In the genomic region with DNA sequence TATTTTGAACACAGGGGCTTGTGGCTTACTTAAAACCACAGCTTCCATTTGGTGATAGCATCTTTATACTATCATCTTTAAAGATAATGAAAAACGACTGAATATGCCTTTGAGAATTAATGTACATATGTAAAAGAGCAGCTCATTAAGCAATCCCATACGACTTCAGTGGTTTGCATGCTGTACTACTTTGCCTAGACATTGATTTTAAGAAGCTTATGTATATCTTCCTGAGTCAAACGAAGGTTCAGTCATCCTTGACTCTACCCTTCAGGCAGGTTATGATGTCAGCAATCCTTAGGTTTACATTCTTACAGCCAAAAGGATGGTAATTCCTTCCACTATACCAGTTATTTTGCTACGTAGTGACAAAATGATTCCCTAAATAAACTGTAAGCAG, we compare ENCODE assay signal across 16 cellular contexts. TPM values are rescaled to one million over a fixed set of nuclear protein-coding genes. Genes with fewer than 3 reads are reported as not detected.
DNase-seq lines count a peak whose midpoint lies in the region; ATAC-seq and TF ChIP-seq lines count a peak whose summit lies in the region.
"Had no signal": no experiment of that assay in that cellular context is flagged by ENCODE, and none has a peak within 500 bp of the region (broad histone marks: within the 10 kb centered on the region; RNA-seq: fewer than 3 reads in every experiment).

No MANE protein-coding gene starts in this region.

- H3K27ac ChIP-seq in SK-N-MC, result 0 out of 2 replicates have a peak overlapping the region, but pooled peaks have one; percentile 58

- peaks cover 94% of the 10 kb centered on the region for H3K4me1 Mint-ChIP-seq in activated naive CD4-positive, alpha-beta T cell treated with anti-CD3 and anti-CD28 coated beads, Interleukin-2, amount 10 ng/mL, durations not matched to agents 7 days and 5 days
- peaks cover 96% of the 10 kb centered on the region for H3K4me1 Mint-ChIP-seq in stimulated activated naive CD8-positive, alpha-beta T cell treated with anti-CD3 and anti-CD28 coated beads, Interleukin-15, amount 100 ng/mL, for 72 hours

- no peaks in the 10 kb centered on the region for H3K27me3 Mint-ChIP-seq in activated naive CD4-positive, alpha-beta T cell treated with anti-CD3 and anti-CD28 coated beads, Interleukin-2, amount 10 ng/mL, durations not matched to agents 7 days and 5 days
- H3K27me3 Mint-ChIP-seq in stimulated activated naive CD8-positive, alpha-beta T cell treated with anti-CD3 and anti-CD28 coated beads, Interleukin-15, amount 100 ng/mL, for 72 hours, result no peaks in the 10 kb centered on the region
- H3K27me3 Mint-ChIP-seq: dendritic cell treated with granulocyte-macrophage colony-stimulating factor and Interleukin-4, amounts not matched to agents 40 ng/mL and 50 ng/mL, for 4 days had no signal

- peaks cover 48% of the 10 kb centered on the region for H3K4me1 ChIP-seq in BE2C

- H3K4me3 ChIP-seq in SK-N-MC (peak overlapping the region; percentile 16; the same call in 1 of the 2 replicates), epithelial cell of esophagus (ENCODE audit: low read length) (no peak overlapping the region), MG63 (no peak overlapping the region), BE2C (ENCODE audit: low read depth, low read length) (no peak overlapping the region)

- H3K27ac Mint-ChIP-seq in activated naive CD4-positive, alpha-beta T cell treated with anti-CD3 and anti-CD28 coated beads, Interleukin-2, amount 50 U/mL, for 72 hours, result peak overlapping the region; percentile 57 to 97
- H3K27ac Mint-ChIP-seq in activated naive CD4-positive, alpha-beta T cell treated with anti-CD3 and anti-CD28 coated beads, Interleukin-2, amount 10 ng/mL, durations not matched to agents 7 days and 5 days, result no peak overlapping the region
- H3K27ac Mint-ChIP-seq in stimulated activated naive CD8-positive, alpha-beta T cell treated with anti-CD3 and anti-CD28 coated beads, Interleukin-15, amount 100 ng/mL, for 72 hours, result peak overlapping the region in 1 of 2 donors; percentile 3
- H3K27ac Mint-ChIP-seq: dendritic cell treated with granulocyte-macrophage colony-stimulating factor and Interleukin-4, amounts not matched to agents 40 ng/mL and 50 ng/mL, for 4 days had no signal

- TF ChIP-seq CTCF in epithelial cell of esophagus (IDR thresholded peaks at IDR 0.05; ENCODE audit: insufficient read depth, low read depth, low read length, missing control alignments) (no peak), BE2C (IDR thresholded peaks at IDR 0.05; ENCODE audit: low read depth, low read length) (no peak)

- CTCF ChIA-PET in activated naive CD4-positive, alpha-beta T cell treated with anti-CD3 and anti-CD28 coated beads, Interleukin-2, amount 10 ng/mL, durations not matched to agents 7 days and 5 days (lab: Charles Lee), result interaction anchor here (1.0 kb wide), 1 partner anchor 10 kb away, joined by 3 read pairs; no protein-coding TSS in a partner anchor

- no peak for DNase-seq in activated naive CD4-positive, alpha-beta T cell treated with anti-CD3 and anti-CD28 coated beads, Interleukin-2, amount 50 U/mL, for 72 hours (ENCODE audit: low spot score in 2 of 2)
- no peak for DNase-seq in activated naive CD4-positive, alpha-beta T cell treated with anti-CD3 and anti-CD28 coated beads, Interleukin-2, amount 10 ng/mL, durations not matched to agents 7 days and 5 days
- peak; percentile 50 for DNase-seq in SK-N-MC (ENCODE audit: low read depth, low spot score)
- DNase-seq in epithelial cell of esophagus (ENCODE audit: low read depth), result peak; percentile 54
- no peak for DNase-seq in stimulated activated naive CD8-positive, alpha-beta T cell treated with anti-CD3 and anti-CD28 coated beads, Interleukin-15, amount 100 ng/mL, for 72 hours
- DNase-seq in MG63, result no peak
- DNase-seq in BE2C, result no peak
- DNase-seq: activated CD4-positive, alpha-beta T cell treated with anti-CD3 and anti-CD28 coated beads for 1 hour; activated gamma-delta T cell treated with Interleukin-2 at 50 U/mL for 16 hours; NCI-H1417 treated with DMSO at 0.1 percent for 48 hours; NCI-H510A treated with DMSO at 0.1 percent for 48 hours; Right ventricle myocardium superior; stimulated activated CD4-positive, alpha-beta T cell treated with anti-CD3 and anti-CD28 coated beads, Interleukin-2, amount 100 ng/mL, for 24 hours had no signal

- H3K27me3 ChIP-seq in MG63 (no peaks in the 10 kb centered on the region), BE2C (no peaks in the 10 kb centered on the region)

- H3K9me3 ChIP-seq in SK-N-MC (ENCODE audit: low read depth, low read length) (no peaks in the 10 kb centered on the region), MG63 (no peaks in the 10 kb centered on the region), BE2C (no peaks in the 10 kb centered on the region)

- H3K4me3 Mint-ChIP-seq in activated naive CD4-positive, alpha-beta T cell treated with anti-CD3 and anti-CD28 coated beads, Interleukin-2, amount 10 ng/mL, durations not matched to agents 7 days and 5 days, result no peak overlapping the region
- peak overlapping the region; percentile 85 to 86 for H3K4me3 Mint-ChIP-seq in stimulated activated naive CD8-positive, alpha-beta T cell treated with anti-CD3 and anti-CD28 coated beads, Interleukin-15, amount 100 ng/mL, for 72 hours
- H3K4me3 Mint-ChIP-seq: dendritic cell treated with granulocyte-macrophage colony-stimulating factor and Interleukin-4, amounts not matched to agents 40 ng/mL and 50 ng/mL, for 4 days had no signal

- peak in 1 of 2 donors; percentile 38 for ATAC-seq in activated naive CD4-positive, alpha-beta T cell treated with anti-CD3 and anti-CD28 coated beads, Interleukin-2, amount 50 U/mL, for 72 hours
- ATAC-seq in stimulated activated naive CD8-positive, alpha-beta T cell treated with anti-CD3 and anti-CD28 coated beads, Interleukin-15, amount 100 ng/mL, for 72 hours, result no peak
- no peak for ATAC-seq in HG03565 (IDR thresholded peaks at IDR 0.05; ENCODE audit: unreplicated experiment)

- no peaks in the 10 kb centered on the region for H3K9me3 Mint-ChIP-seq in activated naive CD4-positive, alpha-beta T cell treated with anti-CD3 and anti-CD28 coated beads, Interleukin-2, amount 50 U/mL, for 72 hours
- no peaks in the 10 kb centered on the region for H3K9me3 Mint-ChIP-seq in activated naive CD4-positive, alpha-beta T cell treated with anti-CD3 and anti-CD28 coated beads, Interleukin-2, amount 10 ng/mL, durations not matched to agents 7 days and 5 days
- H3K9me3 Mint-ChIP-seq in stimulated activated naive CD8-positive, alpha-beta T cell treated with anti-CD3 and anti-CD28 coated beads, Interleukin-15, amount 100 ng/mL, for 72 hours, result no peaks in the 10 kb centered on the region
- H3K9me3 Mint-ChIP-seq: dendritic cell treated with granulocyte-macrophage colony-stimulating factor and Interleukin-4, amounts not matched to agents 40 ng/mL and 50 ng/mL, for 4 days had no signal

- H3K36me3 ChIP-seq in SK-N-MC (ENCODE audit: insufficient read depth, low read length) (peaks cover 6% of the 10 kb centered on the region; the same call in 1 of the 2 replicates), MG63 (peaks cover 45% of the 10 kb centered on the region), BE2C (peaks cover 3% of the 10 kb centered on the region; the same call in 1 of the 2 replicates)

- no peak overlapping the region for H3K9ac ChIP-seq in SK-N-MC (ENCODE audit: insufficient read length)

- peaks cover 0 to 15% of the 10 kb centered on the region in 2 donors for H3K36me3 Mint-ChIP-seq in activated naive CD4-positive, alpha-beta T cell treated with anti-CD3 and anti-CD28 coated beads, Interleukin-2, amount 50 U/mL, for 72 hours
- peaks cover 11% of the 10 kb centered on the region for H3K36me3 Mint-ChIP-seq in activated naive CD4-positive, alpha-beta T cell treated with anti-CD3 and anti-CD28 coated beads, Interleukin-2, amount 10 ng/mL, durations not matched to agents 7 days and 5 days

RNA-seq across cellular contexts. Expression of a gene that starts 40.7 kb away (rescaled TPM):
- total RNA-seq in activated naive CD4-positive, alpha-beta T cell treated with anti-CD3 and anti-CD28 coated beads, Interleukin-2, amount 50 U/mL, for 72 hours, result 100 to 1,000 TPM; 108 to 114 TPM
- total RNA-seq in MG63 (2014; rRNA removed; shearing (Covaris generic); ENCODE audit: low replicate concordance), result 9.3 and 16.0 TPM in 2 replicates
- 76.3 TPM for polyA plus RNA-seq in BE2C (2012; ENCODE audit: insufficient read depth, insufficient read length, low read depth)

RNA-seq across cellular contexts. Expression of a gene that starts 59.4 kb away (rescaled TPM):
- total RNA-seq in activated naive CD4-positive, alpha-beta T cell treated with anti-CD3 and anti-CD28 coated beads, Interleukin-2, amount 50 U/mL, for 72 hours, result under 1 TPM in 1 of 2 donors, not detected in 1; 0.27 TPM
- total RNA-seq in MG63 (2014; rRNA removed; shearing (Covaris generic); ENCODE audit: low replicate concordance), result not detected in 2 replicates
- not detected for polyA plus RNA-seq in BE2C (2012; ENCODE audit: insufficient read depth, insufficient read length, low read depth)
- total RNA-seq: HT1080 had no signal

Comparison
In these comparisons a context has a peak if more than half of its experiments do, and no peak if none do; other contexts are left out.
1. DNase-seq: peak in SK-N-MC (single experiment) and epithelial cell of esophagus (single experiment); none in activated naive CD4-positive, alpha-beta T cell treated with anti-CD3 and anti-CD28 coated beads, Interleukin-2, amount 50 U/mL, for 72 hours (0 of 2), activated naive CD4-positive, alpha-beta T cell treated with anti-CD3 and anti-CD28 coated beads, Interleukin-2, amount 10 ng/mL, durations not matched to agents 7 days and 5 days (single experiment), stimulated activated naive CD8-positive, alpha-beta T cell treated with anti-CD3 and anti-CD28 coated beads, Interleukin-15, amount 100 ng/mL, for 72 hours (0 of 2), MG63 (single experiment) and BE2C (single experiment).